ENCODE assay signal across 8 cellular contexts in genomic region chr4:5863461-5864113, GRCh38. TPM values are rescaled to one million over a fixed set of nuclear protein-coding genes. Genes with fewer than 3 reads are reported as not detected.
DNase-seq lines count a peak whose midpoint lies in the region; ATAC-seq and TF ChIP-seq lines count a peak whose summit lies in the region.

No MANE protein-coding gene starts in this region.

- H3K27me3 ChIP-seq in MG63 (no peaks in the 10 kb centered on the region), adipocyte (replicated peaks; ENCODE audit: control insufficient read depth, insufficient read depth, low read length) (peaks cover 53% of the 10 kb centered on the region), prostate gland (replicated peaks; ENCODE audit: insufficient read depth) (no peaks in the 10 kb centered on the region)

- ATAC-seq in GM18873 (IDR thresholded peaks at IDR 0.05; ENCODE audit: low FRiP score, unreplicated experiment) (no peak), HG03097 (IDR thresholded peaks at IDR 0.05; ENCODE audit: low FRiP score, unreplicated experiment) (no peak)

- no peak overlapping the region for H3K4me3 ChIP-seq in MG63
- no peak overlapping the region for H3K4me3 ChIP-seq in adipocyte (ENCODE audit: low read length)
- H3K4me3 ChIP-seq in prostate gland, result no peak overlapping the region

- WGBS in prostate gland, result 52% methylated on average over 15 of the region's 15 CpGs

- DNase-seq in DMS53 treated with DMSO at 0.1 percent for 48 hours (lab: John Stamatoyannopoulos, UW; ENCODE audit: unreplicated experiment) (peak; percentile 39), MG63 (peak; percentile 32), adipocyte (ENCODE audit: low read depth) (peak; percentile 63), putamen (ENCODE audit: low spot score) (peak; percentile 59), prostate gland (ENCODE audit: low spot score) (no peak), NCI-H2029 (lab: John Stamatoyannopoulos, UW) (no peak)

- H3K36me3 ChIP-seq in MG63 (no peaks in the 10 kb centered on the region), adipocyte (ENCODE audit: control insufficient read depth, insufficient read depth, low read length, severe bottlenecking) (no peaks in the 10 kb centered on the region), prostate gland (no peaks in the 10 kb centered on the region)

- no peak for TF ChIP-seq POLR2A in prostate gland (IDR thresholded peaks at IDR 0.05)

- H3K4me1 ChIP-seq in adipocyte (ENCODE audit: control insufficient read depth, insufficient read depth, low read length) (peaks cover 6% of the 10 kb centered on the region), prostate gland (replicated peaks) (no peaks in the 10 kb centered on the region)

- H3K27ac ChIP-seq in prostate gland, result no peak overlapping the region

- no peak overlapping the region for H3K9ac ChIP-seq in adipocyte (ENCODE audit: low read length)

- no peak for TF ChIP-seq CTCF in prostate gland (IDR thresholded peaks at IDR 0.05)

- intact Hi-C loops in prostate gland (cut with DNase I), result no loop called here

- H3K9me3 ChIP-seq in MG63 (no peaks in the 10 kb centered on the region), adipocyte (ENCODE audit: control insufficient read depth, low read length) (peaks cover 6% of the 10 kb centered on the region), prostate gland (no peaks in the 10 kb centered on the region)

RNA-seq across cellular contexts. Expression of gene CRMP1, which starts 29.3 kb away (rescaled TPM):
- total RNA-seq in MG63 (2014; rRNA removed; shearing (Covaris generic); ENCODE audit: low replicate concordance), result not detected in 2 replicates
- total RNA-seq in prostate gland, result 1 to 10 TPM; 1.4 to 6.0 TPM

Comparison
In these comparisons a context has a peak if more than half of its experiments do, and no peak if none do; other contexts are left out.
1. DNase-seq: peak in DMS53 treated with DMSO at 0.1 percent for 48 hours (single experiment), MG63 (single experiment), adipocyte (single experiment) and putamen (single experiment); none in prostate gland (single experiment) and NCI-H2029 (single experiment).